ENCODE assay signal across 12 cellular contexts in the genomic region with DNA sequence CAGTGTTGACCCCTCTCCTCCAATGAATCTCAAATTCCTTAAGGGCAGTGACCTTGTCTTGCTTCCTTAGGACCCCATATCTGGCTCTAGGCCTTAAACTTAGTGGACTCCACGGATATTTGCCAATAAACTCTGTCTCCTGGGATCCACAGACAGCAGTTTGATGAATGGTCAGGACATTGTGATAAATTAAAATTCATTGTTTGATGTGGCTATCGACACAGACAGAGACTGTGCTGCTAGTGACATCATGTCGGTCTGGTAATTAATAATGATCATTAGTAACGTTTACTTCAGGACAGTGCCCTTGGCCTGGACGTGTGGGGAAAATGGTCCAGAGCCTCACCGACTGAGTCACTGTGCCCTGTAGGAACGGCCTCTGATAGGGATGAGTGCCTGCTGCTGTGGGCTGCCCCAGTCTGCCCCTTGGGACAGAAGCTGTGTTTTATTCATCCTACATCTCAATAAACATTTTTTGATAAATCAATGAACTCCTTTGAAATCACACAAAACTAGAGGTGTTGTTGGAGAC. TPM values are rescaled to one million over a fixed set of nuclear protein-coding genes. Genes with fewer than 3 reads are reported as not detected.
DNase-seq lines count a peak whose midpoint lies in the region; ATAC-seq and TF ChIP-seq lines count a peak whose summit lies in the region.
"Had no signal": no experiment of that assay in that cellular context is flagged by ENCODE, and none has a peak within 500 bp of the region (broad histone marks: within the 10 kb centered on the region; RNA-seq: fewer than 3 reads in every experiment).

No MANE protein-coding gene starts in this region.

- H3K36me3 ChIP-seq in adrenal gland (replicated peaks in 1 of 2): no peaks in the 10 kb centered on the region
- no peaks in the 10 kb centered on the region for H3K36me3 ChIP-seq in vagina
- H3K36me3 ChIP-seq: BE2C, stomach had no signal

- H3K36me3 Mint-ChIP-seq in natural killer cell treated with Interleukin-12 subunit alpha and Interleukin-12 subunit beta and Interleukin-15 and Interleukin-18, amount 100 ng/mL, for 72 hours: no peaks in the 10 kb centered on the region
- H3K36me3 Mint-ChIP-seq in natural killer cell: no peaks in the 10 kb centered on the region

- H3K27ac ChIP-seq in adrenal gland (peak overlapping the region; percentile 35 to 93 (median 73)), vagina (peak overlapping the region; percentile 82)

- no peak overlapping the region for H3K4me3 ChIP-seq in adrenal gland
- no peak overlapping the region for H3K4me3 ChIP-seq in vagina
- H3K4me3 ChIP-seq: stomach had no signal

- no peaks in the 10 kb centered on the region for H3K27me3 ChIP-seq in adrenal gland
- no peaks in the 10 kb centered on the region for H3K27me3 ChIP-seq in vagina
- H3K27me3 ChIP-seq: BE2C, stomach had no signal

- H3K4me1 ChIP-seq in adrenal gland (replicated peaks in 1 of 2) (peaks cover 20 to 21% of the 10 kb centered on the region in 2 donors), vagina (peaks cover 32% of the 10 kb centered on the region)

- no peak for DNase-seq in natural killer cell treated with Interleukin-12 subunit alpha and Interleukin-12 subunit beta and Interleukin-15 and Interleukin-18, amount 100 ng/mL, for 72 hours (ENCODE audit: low spot score)
- DNase-seq in natural killer cell: no peak
- DNase-seq in adrenal gland: peak; percentile 68 to 85 (median 83)
- DNase-seq in kidney tubule cell (ENCODE audit: low spot score): peak; percentile 82
- DNase-seq in vagina (ENCODE audit: extremely low spot score in 2 of 2): no peak
- no peak for DNase-seq in erythroblast (lab: John Stamatoyannopoulos, UW)
- no peak for DNase-seq in NCI-H510A treated with DMSO at 0.1 percent for 48 hours (lab: John Stamatoyannopoulos, UW)
- DNase-seq: activated CD8-positive, alpha-beta memory T cell treated with anti-CD3 and anti-CD28 coated beads, Interleukin-2, amount 50 U/mL, for 4 hours; BE2C; NCI-H1092 treated with DMSO at 0.1 percent for 48 hours; stomach had no signal

- peaks cover 13 to 14% of the 10 kb centered on the region in 2 donors for H3K4me1 Mint-ChIP-seq in natural killer cell treated with Interleukin-12 subunit alpha and Interleukin-12 subunit beta and Interleukin-15 and Interleukin-18, amount 100 ng/mL, for 72 hours (ENCODE audit: low read depth in 2 of 2)
- peaks cover 4 to 8% of the 10 kb centered on the region in 2 donors for H3K4me1 Mint-ChIP-seq in natural killer cell

- intact Hi-C loops in natural killer cell (cut with micrococcal nuclease) (no loop called here), adrenal gland (cut with DNase I) (no loop called here), vagina (cut with DNase I) (no loop called here)

- no peaks in the 10 kb centered on the region for H3K9me3 Mint-ChIP-seq in natural killer cell treated with Interleukin-12 subunit alpha and Interleukin-12 subunit beta and Interleukin-15 and Interleukin-18, amount 100 ng/mL, for 72 hours
- H3K9me3 Mint-ChIP-seq in natural killer cell: no peaks in the 10 kb centered on the region

- H3K4me3 Mint-ChIP-seq in natural killer cell treated with Interleukin-12 subunit alpha and Interleukin-12 subunit beta and Interleukin-15 and Interleukin-18, amount 100 ng/mL, for 72 hours: no peak overlapping the region
- H3K4me3 Mint-ChIP-seq in natural killer cell: no peak overlapping the region

- no peak for ATAC-seq in natural killer cell treated with Interleukin-12 subunit alpha and Interleukin-12 subunit beta and Interleukin-15 and Interleukin-18, amount 100 ng/mL, for 72 hours
- ATAC-seq in natural killer cell: no peak
- no peak for ATAC-seq in activated CD4-positive, CD25-positive, alpha-beta regulatory T cell treated with anti-CD3 and anti-CD28 coated beads, Interleukin-2, amount 50 U/mL, for 24 hours

- TF ChIP-seq CTCF in natural killer cell (IDR thresholded peaks at IDR 0.05): no peak
- no peak for TF ChIP-seq CTCF in adrenal gland (IDR thresholded peaks at IDR 0.05)
- TF ChIP-seq CTCF in vagina (IDR thresholded peaks at IDR 0.05): no peak

- H3K27ac Mint-ChIP-seq in natural killer cell treated with Interleukin-12 subunit alpha and Interleukin-12 subunit beta and Interleukin-15 and Interleukin-18, amount 100 ng/mL, for 72 hours: peak overlapping the region; percentile 62 to 73
- peak overlapping the region in 1 of 2 donors; percentile 37 for H3K27ac Mint-ChIP-seq in natural killer cell

- no peaks in the 10 kb centered on the region for H3K27me3 Mint-ChIP-seq in natural killer cell treated with Interleukin-12 subunit alpha and Interleukin-12 subunit beta and Interleukin-15 and Interleukin-18, amount 100 ng/mL, for 72 hours
- no peaks in the 10 kb centered on the region for H3K27me3 Mint-ChIP-seq in natural killer cell (ENCODE audit: low read depth in 2 of 2)

- no peak for TF ChIP-seq POLR2A in adrenal gland (IDR thresholded peaks at IDR 0.05)
- no peak for TF ChIP-seq POLR2A in vagina (IDR thresholded peaks at IDR 0.05)
- TF ChIP-seq POLR2A in erythroblast (IDR thresholded peaks at IDR 0.05; ENCODE audit: low read length): no peak

- H3K9me3 ChIP-seq in adrenal gland (replicated peaks in 1 of 3) (no peaks in the 10 kb centered on the region), vagina (no peaks in the 10 kb centered on the region)
- H3K9me3 ChIP-seq: BE2C, stomach had no signal

- 29 to 50% (median 39%) methylated on average over 3 to 7 of the region's 7 CpGs for WGBS in adrenal gland, 4 donors

RNA-seq across cellular contexts. Expression of gene SLC35F6, which starts 5.2 kb away (rescaled TPM):
- 10 to 100 TPM; 15.5 to 17.7 TPM for total RNA-seq in natural killer cell treated with Interleukin-12 subunit alpha and Interleukin-12 subunit beta and Interleukin-15 and Interleukin-18, amount 100 ng/mL, for 72 hours
- total RNA-seq in natural killer cell (10 to 100 TPM; 30.0 to 35.6 (median 30.4) TPM), adrenal gland (10 to 100 TPM; 51.0 to 92.4 (median 68.3) TPM), vagina (40.8 TPM)
- polyA plus RNA-seq in adrenal gland: 10 to 100 TPM; 20.0 to 49.8 (median 23.7) TPM

RNA-seq across cellular contexts. Expression of gene CENPA, which starts 27.0 kb away (rescaled TPM):
- 10 to 100 TPM; 18.5 to 32.1 TPM for total RNA-seq in natural killer cell treated with Interleukin-12 subunit alpha and Interleukin-12 subunit beta and Interleukin-15 and Interleukin-18, amount 100 ng/mL, for 72 hours
- under 1 TPM; 0.38 to 0.52 (median 0.50) TPM for total RNA-seq in natural killer cell
- total RNA-seq in adrenal gland: 1 to 10 TPM in 1 of 8 donors, under 1 TPM in 3, not detected in 4; 0.49 to 1.3 (median 0.83) TPM
- 1 to 10 TPM in 1 of 3 donors, under 1 TPM in 2; 0.20 to 1.1 (median 0.56) TPM for polyA plus RNA-seq in adrenal gland
- not detected for total RNA-seq in vagina

Comparison
In these comparisons a context has a peak if more than half of its experiments do, and no peak if none do; other contexts are left out.
1. RNA of gene CENPA, which starts 27.0 kb away (total RNA-seq): 18.5 to 32.1 TPM in natural killer cell treated with Interleukin-12 subunit alpha and Interleukin-12 subunit beta and Interleukin-15 and Interleukin-18, amount 100 ng/mL, for 72 hours; 0.38 to 0.52 TPM in natural killer cell, 0.49 to 1.3 TPM in adrenal gland and not detected in vagina (single experiment); every median in the first group is over 4 times any median in the second.
2. DNase-seq: peak in adrenal gland (7 of 7) and kidney tubule cell (single experiment); none in natural killer cell treated with Interleukin-12 subunit alpha and Interleukin-12 subunit beta and Interleukin-15 and Interleukin-18, amount 100 ng/mL, for 72 hours (single experiment), natural killer cell (single experiment), vagina (0 of 2), erythroblast (0 of 2) and NCI-H510A treated with DMSO at 0.1 percent for 48 hours (single experiment).